In genomic region chr6:36963451-36964290, GRCh38 we compare ENCODE assay signal across 1 cellular context.
TF ChIP-seq lines count a peak whose summit lies in the region.

No MANE protein-coding gene starts in this region.

TF ChIP-seq in GM12878, 131 proteins besides CTCF, POLR2A, EP300 and RAD21:
- TF ChIP-seq SREBF2 (IDR thresholded peaks at IDR 0.05; ENCODE audit: low read length) = no peak
